ENCODE assay signal across 9 cellular contexts in the genomic region with DNA sequence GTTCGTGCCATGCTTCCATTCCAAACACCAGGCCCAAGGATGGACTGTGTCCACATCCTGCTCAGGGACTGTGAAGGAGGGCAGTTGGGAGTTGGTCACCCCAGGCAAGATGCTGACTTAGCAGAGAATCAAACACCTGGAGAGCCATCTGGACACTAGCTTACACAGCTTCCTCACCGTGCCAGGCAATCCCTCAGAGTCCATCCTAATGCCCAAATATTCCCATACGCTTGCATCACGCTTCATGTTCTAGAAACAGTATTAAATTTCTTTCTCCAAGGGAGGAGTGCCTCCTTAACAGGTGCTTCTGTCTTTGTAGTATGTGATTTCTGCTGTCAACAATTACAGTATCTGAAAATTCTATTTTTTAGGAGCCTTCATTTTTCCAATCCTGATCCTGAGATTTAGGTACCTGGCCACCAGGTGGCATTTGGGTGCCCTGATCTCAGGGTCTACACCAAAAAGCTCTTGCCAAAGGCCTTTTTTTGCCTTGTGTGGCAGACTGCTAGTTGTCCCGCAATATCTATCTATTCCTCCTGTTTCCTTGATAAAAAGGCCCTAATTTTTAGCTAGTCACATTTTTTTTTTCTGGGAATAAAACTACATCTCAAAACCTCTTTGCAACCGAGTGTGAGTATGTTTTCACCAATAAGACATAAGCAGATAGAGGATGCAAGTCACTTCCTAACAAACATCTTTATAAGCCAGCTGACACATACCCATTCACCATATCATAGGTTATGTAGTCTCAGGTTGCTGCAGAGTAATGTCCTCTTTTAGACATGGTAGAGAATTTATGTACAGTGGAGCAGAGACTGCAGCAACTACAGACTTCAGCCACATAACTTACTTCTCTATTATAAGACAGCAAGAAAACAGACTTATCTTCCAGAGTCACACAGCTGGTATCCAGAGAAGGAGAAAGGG.
DNase-seq lines count a peak whose midpoint lies in the region; ATAC-seq and TF ChIP-seq lines count a peak whose summit lies in the region.
"Had no signal": no experiment of that assay in that cellular context is flagged by ENCODE, and none has a peak within 500 bp of the region (broad histone marks: within the 10 kb centered on the region; RNA-seq: fewer than 3 reads in every experiment).

No MANE protein-coding gene starts in this region.

- TF ChIP-seq CTCF in GM13977 (IDR thresholded peaks at IDR 0.05; ENCODE audit: extremely low read depth, insufficient read depth, missing control alignments): peak; percentile 30

- in situ Hi-C loops in ACHN (cut with HindIII; ENCODE audit: low pct_ligation_motif_present, low pct_unique_long_range_greater_than_20kb, low sequenced_read_pairs): no loop called here
- in situ Hi-C loops in GM13977 (cut with MboI; ENCODE audit: low pct_unique_long_range_greater_than_20kb, low sequenced_read_pairs, unreplicated experiment): no loop called here

- peak; percentile 47 for DNase-seq in ACHN
- no peak for DNase-seq in GM13977 (ENCODE audit: low spot score)
- DNase-seq in SW480 (ENCODE audit: low spot score): peak; percentile 8
- DNase-seq in iPS-NIHi7 (ENCODE audit: extremely low spot score): peak; percentile 37
- no peak for DNase-seq in NCI-H1048 (lab: John Stamatoyannopoulos, UW)
- DNase-seq: GF-D8 had no signal

- ATAC-seq in HG02938 (IDR thresholded peaks at IDR 0.05; ENCODE audit: unreplicated experiment) (no peak), GM18858 (IDR thresholded peaks at IDR 0.05; ENCODE audit: unreplicated experiment) (no peak), GM18873 (IDR thresholded peaks at IDR 0.05; ENCODE audit: low FRiP score, unreplicated experiment) (no peak)

Comparison
In these comparisons a context has a peak if more than half of its experiments do, and no peak if none do; other contexts are left out.
1. DNase-seq: peak in ACHN (single experiment), SW480 (single experiment) and iPS-NIHi7 (single experiment); none in GM13977 (single experiment) and NCI-H1048 (single experiment).